ENCODE assay signal across 24 cellular contexts in genomic region chr7:149473251-149473650, GRCh38.
"Had no signal": no experiment of that assay in that cellular context is flagged by ENCODE, and none has a peak within 500 bp of the region (broad histone marks: within the 10 kb centered on the region; RNA-seq: fewer than 3 reads in every experiment).

No MANE protein-coding gene starts in this region.

- DNase-seq: hypothalamus; islet precursor cell; left ventricle myocardium inferior; mesendoderm; ovary; retina; right cardiac atrium; sigmoid colon; small intestine; spleen; stimulated activated CD4-positive, alpha-beta T cell treated with anti-CD3 and anti-CD28 coated beads, Interleukin-2, amount 100 ng/mL, for 48 hours; stimulated activated CD4-positive, alpha-beta T cell treated with anti-CD3 and anti-CD28 coated beads, Interleukin-4, amount 100 ng/mL, for 4 hours; stimulated activated CD8-positive, alpha-beta memory T cell treated with anti-CD3 and anti-CD28 coated beads, Interleukin-4, amount 100 ng/mL, for 48 hours; stimulated activated naive CD4-positive, alpha-beta T cell treated with Interleukin-2 at 50 U/mL for 16 hours; stimulated activated naive CD8-positive, alpha-beta T cell treated with anti-CD3 and anti-CD28 coated beads, Interleukin-15, amount 100 ng/mL, for 72 hours; substantia nigra; upper lobe of left lung had no signal

- H3K9me3 Mint-ChIP-seq: natural killer cell treated with Interleukin-12 subunit alpha and Interleukin-12 subunit beta and Interleukin-15 and Interleukin-18, amount 100 ng/mL, for 72 hours had no signal

- H3K27ac Mint-ChIP-seq: mesothelial cell of epicardium; natural killer cell treated with Interleukin-12 subunit alpha and Interleukin-12 subunit beta and Interleukin-15 and Interleukin-18, amount 100 ng/mL, for 72 hours; progenitor cell of endocrine pancreas; stimulated activated memory B cell treated with anti-CD40 and anti-IgM and Interleukin-4, amounts not matched to agents 10 μg/mL and 1 μg/mL and 100 μg/mL, for 72 hours; stimulated activated naive CD8-positive, alpha-beta T cell treated with anti-CD3 and anti-CD28 coated beads, Interleukin-15, amount 100 ng/mL, for 72 hours had no signal

- H3K4me3 Mint-ChIP-seq: mesothelial cell of epicardium; naive thymus-derived CD4-positive, alpha-beta T cell; natural killer cell treated with Interleukin-12 subunit alpha and Interleukin-12 subunit beta and Interleukin-15 and Interleukin-18, amount 100 ng/mL, for 72 hours; stimulated activated memory B cell treated with anti-CD40 and anti-IgM and Interleukin-4, amounts not matched to agents 10 μg/mL and 1 μg/mL and 100 μg/mL, for 72 hours; stimulated activated naive CD8-positive, alpha-beta T cell treated with anti-CD3 and anti-CD28 coated beads, Interleukin-15, amount 100 ng/mL, for 72 hours had no signal

- H3K4me1 Mint-ChIP-seq: mesothelial cell of epicardium; stimulated activated memory B cell treated with anti-CD40 and anti-IgM and Interleukin-4, amounts not matched to agents 10 μg/mL and 1 μg/mL and 100 μg/mL, for 72 hours; stimulated activated naive CD8-positive, alpha-beta T cell treated with anti-CD3 and anti-CD28 coated beads, Interleukin-15, amount 100 ng/mL, for 72 hours had no signal

- H3K27ac ChIP-seq: left ventricle myocardium inferior, ovary, sigmoid colon, spleen, tibial nerve, upper lobe of left lung, vagina had no signal

- H3K27me3 Mint-ChIP-seq: naive thymus-derived CD4-positive, alpha-beta T cell; natural killer cell treated with Interleukin-12 subunit alpha and Interleukin-12 subunit beta and Interleukin-15 and Interleukin-18, amount 100 ng/mL, for 72 hours; progenitor cell of endocrine pancreas; stimulated activated memory B cell treated with anti-CD40 and anti-IgM and Interleukin-4, amounts not matched to agents 10 μg/mL and 1 μg/mL and 100 μg/mL, for 72 hours; stimulated activated naive CD8-positive, alpha-beta T cell treated with anti-CD3 and anti-CD28 coated beads, Interleukin-15, amount 100 ng/mL, for 72 hours had no signal
